In the genomic region with DNA sequence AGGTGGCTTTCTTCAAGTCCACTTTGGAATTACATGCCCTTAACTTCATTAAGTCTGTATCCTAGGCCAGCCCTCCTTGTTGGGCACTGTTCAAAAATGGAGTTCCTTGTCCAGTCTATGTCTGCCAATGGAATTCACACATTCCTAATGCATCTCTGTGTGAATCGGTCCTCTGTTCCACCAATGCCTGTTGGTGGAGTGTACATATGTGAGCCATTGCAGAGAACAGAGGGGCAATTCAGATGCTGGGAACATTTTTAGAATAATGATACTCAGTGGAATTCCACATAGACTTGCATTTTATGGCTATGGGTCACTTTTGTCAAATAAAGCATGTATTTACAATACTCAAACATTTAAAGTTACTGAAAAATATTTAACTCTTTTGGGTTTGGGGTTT, we compare ENCODE assay signal across 17 cellular contexts.
A peak's percentile ranks its signal among the peaks of the same experiment; 100 is the strongest.
DNase-seq lines count a peak whose midpoint lies in the region; ATAC-seq lines count a peak whose summit lies in the region.
"Had no signal": no experiment of that assay in that cellular context is flagged by ENCODE, and none has a peak within 500 bp of the region (broad histone marks: within the 10 kb centered on the region; RNA-seq: fewer than 3 reads in every experiment).

No MANE protein-coding gene starts in this region.

- no peak overlapping the region for H3K4me3 Mint-ChIP-seq in T-helper 2 cell treated with Interferon-gamma antibody and Interleukin-4, amounts not matched to agents 5 μg/mL and 100 μg/mL, for 36 hours
- H3K4me3 Mint-ChIP-seq: CD4-positive, alpha-beta T cell had no signal

- no peaks in the 10 kb centered on the region for H3K9me3 Mint-ChIP-seq in T-helper 2 cell treated with Interferon-gamma antibody and Interleukin-4, amounts not matched to agents 5 μg/mL and 100 μg/mL, for 36 hours
- H3K9me3 Mint-ChIP-seq: CD4-positive, alpha-beta T cell had no signal

- no peaks in the 10 kb centered on the region for H3K36me3 Mint-ChIP-seq in T-helper 2 cell treated with Interferon-gamma antibody and Interleukin-4, amounts not matched to agents 5 μg/mL and 100 μg/mL, for 36 hours (ENCODE audit: low read depth)

- H3K27ac Mint-ChIP-seq in T-helper 2 cell treated with Interferon-gamma antibody and Interleukin-4, amounts not matched to agents 5 μg/mL and 100 μg/mL, for 36 hours = no peak overlapping the region
- H3K27ac Mint-ChIP-seq: CD4-positive, alpha-beta T cell had no signal

- peaks cover 8% of the 10 kb centered on the region for H3K4me1 Mint-ChIP-seq in T-helper 2 cell treated with Interferon-gamma antibody and Interleukin-4, amounts not matched to agents 5 μg/mL and 100 μg/mL, for 36 hours (ENCODE audit: low read depth)

- peaks cover 23% of the 10 kb centered on the region for H3K27me3 Mint-ChIP-seq in T-helper 2 cell treated with Interferon-gamma antibody and Interleukin-4, amounts not matched to agents 5 μg/mL and 100 μg/mL, for 36 hours (ENCODE audit: low read depth)

- DNase-seq in Ammon's horn (ENCODE audit: low spot score) (peak; percentile 87), amygdala (lab: John Stamatoyannopoulos, UW) (peak in 33 of 56 donors; percentile 1 to 74 (median 18)), hippocampal formation (lab: John Stamatoyannopoulos, UW) (peak; percentile 45 to 65), putamen (ENCODE audit: low spot score) (peak; percentile 76), iPS-NIHi11 (ENCODE audit: low spot score) (no peak), LoVo (ENCODE audit: low spot score) (no peak), left lobe of liver (ENCODE audit: low spot score) (no peak)
- DNase-seq in T-helper 2 cell treated with Interferon-gamma antibody and Interleukin-4, amounts not matched to agents 5 μg/mL and 100 μg/mL, for 36 hours (ENCODE audit: low spot score) = no peak
- DNase-seq: 8988T; Calu3; CD4-positive, alpha-beta T cell; KG1; NCI-H1417 treated with DMSO at 0.1 percent for 48 hours; NCI-H187 treated with DMSO at 0.1 percent for 48 hours; NCI-H226; NCI-H524 had no signal

- no peak for ATAC-seq in left lobe of liver
- ATAC-seq: HepG2 had no signal

Comparison
In these comparisons a context has a peak if more than half of its experiments do, and no peak if none do; other contexts are left out.
1. DNase-seq: peak in Ammon's horn (single experiment), amygdala (33 of 56), hippocampal formation (2 of 2) and putamen (single experiment); none in iPS-NIHi11 (single experiment), LoVo (single experiment), left lobe of liver (single experiment) and T-helper 2 cell treated with Interferon-gamma antibody and Interleukin-4, amounts not matched to agents 5 μg/mL and 100 μg/mL, for 36 hours (single experiment).